In genomic region chr3:133578548-133579191, GRCh38 we compare ENCODE assay signal across 8 cellular contexts. TPM values are rescaled to one million over a fixed set of nuclear protein-coding genes. Genes with fewer than 3 reads are reported as not detected.
DNase-seq lines count a peak whose midpoint lies in the region; ATAC-seq and TF ChIP-seq lines count a peak whose summit lies in the region.

No MANE protein-coding gene starts in this region.

- no peaks in the 10 kb centered on the region for H3K9me3 ChIP-seq in ascending aorta
- no peaks in the 10 kb centered on the region for H3K9me3 ChIP-seq in effector memory CD4-positive, alpha-beta T cell (ENCODE audit: control insufficient read depth, low read length)

- H3K4me3 ChIP-seq in BJ (ENCODE audit: low read depth, low read length) = no peak overlapping the region
- H3K4me3 ChIP-seq in ascending aorta = peak overlapping the region in 1 of 2 donors; percentile 21
- no peak overlapping the region for H3K4me3 ChIP-seq in effector memory CD4-positive, alpha-beta T cell (ENCODE audit: insufficient read depth, low read depth, low read length, poor library complexity, severe bottlenecking)

- peaks cover 10% of the 10 kb centered on the region for H3K36me3 ChIP-seq in BJ (ENCODE audit: control insufficient read depth, insufficient read depth, low read length)
- peaks cover 28 to 66% of the 10 kb centered on the region in 2 donors for H3K36me3 ChIP-seq in ascending aorta
- H3K36me3 ChIP-seq in effector memory CD4-positive, alpha-beta T cell (ENCODE audit: control insufficient read depth, insufficient read depth, low read length) = peaks cover 29% of the 10 kb centered on the region

- H3K27me3 Mint-ChIP-seq in HFFc6 (ENCODE audit: insufficient read depth) = no peaks in the 10 kb centered on the region

- no peak for ATAC-seq in GM19035 (IDR thresholded peaks at IDR 0.05; ENCODE audit: unreplicated experiment)

- CTCF ChIA-PET in BJ (lab: Yijun Ruan, JAX) = interaction anchor here (0.7 to 3.2 kb wide), 15 partner anchors 7 to 124 kb away, joined by 3 to 22 read pairs (median 4); no protein-coding TSS in a partner anchor

- H3K4me3 Mint-ChIP-seq in HFFc6 = peak overlapping the region; percentile 57; the same call in 1 of the 2 replicates

- H3K9me3 Mint-ChIP-seq in HFFc6 = no peaks in the 10 kb centered on the region

- peaks cover 43% of the 10 kb centered on the region for H3K36me3 Mint-ChIP-seq in HFFc6 (ENCODE audit: low read depth)

- DNase-seq in BJ (ENCODE audit: low read depth) (no peak), HFFc6 (peak; percentile 56), ascending aorta (ENCODE audit: low spot score in 2 of 2) (no peak), lung microvascular endothelial cell (ENCODE audit: low read depth in 2 of 2) (peak; percentile 46 to 77), hypothalamus (lab: John Stamatoyannopoulos, UW) (no peak), NOMO-1 treated with dmso at 0.1 percent for 144 hours (lab: John Stamatoyannopoulos, UW; ENCODE audit: unreplicated experiment) (no peak)
- DNase-seq in effector memory CD4-positive, alpha-beta T cell = no peak

- peaks cover 18 to 38% of the 10 kb centered on the region in 2 donors for H3K4me1 ChIP-seq in ascending aorta
- peaks cover 44% of the 10 kb centered on the region for H3K4me1 ChIP-seq in effector memory CD4-positive, alpha-beta T cell (ENCODE audit: control insufficient read depth, insufficient read depth, low read length, poor library complexity, severe bottlenecking)

- intact Hi-C loops in ascending aorta (cut with DNase I) = loop anchor here (5.0 to 10.0 kb wide), 5 partner anchors 71 to 1164 kb away; partner anchors contain the start of gene DNAJC13

- no peak overlapping the region for H3K27ac ChIP-seq in ascending aorta
- no peak overlapping the region for H3K27ac ChIP-seq in effector memory CD4-positive, alpha-beta T cell (ENCODE audit: insufficient read depth, low read length, poor library complexity, severe bottlenecking)

- POLR2A ChIA-PET in BJ (lab: Charles Lee) = no interaction called here

- TF ChIP-seq CTCF in BJ (IDR thresholded peaks at IDR 0.05; ENCODE audit: insufficient read depth, low read depth, low read length) (peak; percentile 64), HFFc6 (IDR thresholded peaks at IDR 0.05) (peak; percentile 83), ascending aorta (IDR thresholded peaks at IDR 0.05) (peak in 2 of 3 experiments; percentile 29 to 48)

- peaks cover 47% of the 10 kb centered on the region for H3K4me1 Mint-ChIP-seq in HFFc6 (ENCODE audit: low read depth)

- no peak overlapping the region for H3K27ac Mint-ChIP-seq in HFFc6

- no peaks in the 10 kb centered on the region for H3K27me3 ChIP-seq in BJ (ENCODE audit: control insufficient read depth, insufficient read depth, low read length)
- no peaks in the 10 kb centered on the region for H3K27me3 ChIP-seq in ascending aorta
- H3K27me3 ChIP-seq in effector memory CD4-positive, alpha-beta T cell (replicated peaks; ENCODE audit: control insufficient read depth, insufficient read depth, low read length, poor library complexity, severe bottlenecking) = no peaks in the 10 kb centered on the region

RNA-seq across cellular contexts. Expression of gene CDV3, which starts 5.2 kb away (rescaled TPM):
- polyA plus RNA-seq in BJ (2011; rRNA removed) = 54.9 and 96.0 TPM in 2 replicates
- polyA minus RNA-seq in BJ (2011; rRNA and poly(A)+ RNA removed) = 44.8 and 48.0 TPM in 2 replicates
- total RNA-seq in HFFc6 (2021; fragmentation: NEBNext Ultra II Directional; extraction: Animal tissue kit (Norgen Biotek cat#: 25700)) = 100 to 1,000 TPM; 163 to 208 (median 184) TPM
- 24.6 TPM for total RNA-seq in ascending aorta
- 141 and 168 TPM in 2 replicates for total RNA-seq in lung microvascular endothelial cell

Comparison
In these comparisons a context has a peak if more than half of its experiments do, and no peak if none do; other contexts are left out.
1. DNase-seq: peak in HFFc6 (single experiment) and lung microvascular endothelial cell (2 of 2); none in BJ (single experiment), ascending aorta (0 of 2), hypothalamus (0 of 51), NOMO-1 treated with dmso at 0.1 percent for 144 hours (single experiment) and effector memory CD4-positive, alpha-beta T cell (0 of 3).
2. Peak in every context shown above with its lines, with median percentiles within 50 percentile points of each other: CTCF ChIP-seq.